ENCODE assay signal across 8 cellular contexts in genomic region chr16:11586856-11587642, GRCh38. TPM values are rescaled to one million over a fixed set of nuclear protein-coding genes. Genes with fewer than 3 reads are reported as not detected.
DNase-seq lines count a peak whose midpoint lies in the region; ATAC-seq, FAIRE-seq and TF ChIP-seq lines count a peak whose summit lies in the region.

Gene LITAF, minus strand, starts transcription at chr16:11586919. Its CDS starts 30,189 bp downstream, at chr16:11556730.

- FAIRE-seq in D721Med (lab: Jason Lieb, UNC) = no peak

- ATAC-seq in GM21390 (IDR thresholded peaks at IDR 0.05; ENCODE audit: unreplicated experiment) (peak; percentile 43), left colon (peak; percentile 75)
- peak; percentile 59 to 62 for ATAC-seq in activated CD4-positive, CD25-positive, alpha-beta regulatory T cell treated with anti-CD3 and anti-CD28 coated beads, Interleukin-2, amount 50 U/mL, for 24 hours

- H3K4me1 Mint-ChIP-seq in chondrocyte (ENCODE audit: low read depth) = peaks cover 46% of the 10 kb centered on the region

- DNase-seq in D721Med (ENCODE audit: insufficient read length, low spot score) (peak; percentile 70), KBM-7 (peak; percentile 51), chondrocyte (ENCODE audit: low spot score) (no peak), left colon (peak; percentile 72 to 81), GF-D8 (lab: John Stamatoyannopoulos, UW) (no peak)
- DNase-seq in stimulated activated CD4-positive, alpha-beta T cell treated with anti-CD3 and anti-CD28 coated beads, Interleukin-4, amount 100 ng/mL, for 1 hour = peak; percentile 63

- TF ChIP-seq CTCF in D721Med (IDR thresholded peaks at IDR 0.05; ENCODE audit: insufficient read depth, missing control alignments) (no peak), chondrocyte (IDR thresholded peaks at IDR 0.05) (peak; percentile 39)

- H3K27me3 Mint-ChIP-seq in chondrocyte (ENCODE audit: low read depth) = no peaks in the 10 kb centered on the region

- peak within 1 kb of the TSS; percentile 90 for H3K27ac Mint-ChIP-seq in chondrocyte (ENCODE audit: unreplicated experiment)

- H3K36me3 Mint-ChIP-seq in chondrocyte (ENCODE audit: low read depth) = no peaks in the 10 kb centered on the region

- intact Hi-C loops in left colon (cut with DNase I, micrococcal nuclease) = no loop called here

- peak within 1 kb of the TSS; percentile 83 for H3K4me3 Mint-ChIP-seq in chondrocyte (ENCODE audit: unreplicated experiment)

- in situ Hi-C loops in KBM-7 (cut with MboI; ENCODE audit: low pct_unique_long_range_greater_than_20kb, low sequenced_read_pairs) = no loop called here

- no peaks in the 10 kb centered on the region for H3K9me3 Mint-ChIP-seq in chondrocyte (ENCODE audit: low read depth)

RNA-seq across cellular contexts. Expression of gene LITAF, which starts in this region (rescaled TPM):
- total RNA-seq in chondrocyte = 74.5 to 91.9 TPM (median 90.0 TPM) in 3 replicates
- total RNA-seq in left colon = 100 to 1,000 TPM; 171 to 240 TPM

Comparison
In these comparisons a context has a peak if more than half of its experiments do, and no peak if none do; other contexts are left out.
1. DNase-seq: peak in D721Med (single experiment), KBM-7 (single experiment), left colon (2 of 2) and stimulated activated CD4-positive, alpha-beta T cell treated with anti-CD3 and anti-CD28 coated beads, Interleukin-4, amount 100 ng/mL, for 1 hour (single experiment); none in chondrocyte (single experiment) and GF-D8 (single experiment).
2. Peak in every context shown above with its lines, with median percentiles within 50 percentile points of each other: ATAC-seq.